In the genomic region with DNA sequence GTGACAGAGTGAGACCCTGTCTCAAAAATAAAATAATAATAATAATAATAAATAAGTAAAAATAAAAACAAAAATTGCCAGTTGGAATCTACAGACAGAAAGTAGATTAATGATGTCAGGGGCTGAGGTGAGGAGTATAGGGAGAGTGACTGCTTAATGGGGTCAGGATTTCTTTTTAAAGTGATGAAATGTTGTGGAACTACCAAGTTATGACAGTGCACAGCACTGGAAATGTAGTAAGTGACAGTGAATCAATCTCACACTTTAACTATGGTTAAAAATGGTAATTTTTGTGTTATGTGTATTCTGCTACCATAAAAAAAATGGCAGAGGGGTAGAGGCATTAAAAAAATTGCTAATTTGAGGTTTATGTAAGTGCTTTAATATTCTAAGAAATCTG, we compare ENCODE assay signal across 26 cellular contexts.
"Had no signal": no experiment of that assay in that cellular context is flagged by ENCODE, and none has a peak within 500 bp of the region (broad histone marks: within the 10 kb centered on the region; RNA-seq: fewer than 3 reads in every experiment).

No MANE protein-coding gene starts in this region.

- FAIRE-seq: islet of Langerhans, kidney had no signal

- H3K4me3 ChIP-seq: left lung, lower lobe of right lung, ovary, right atrium auricular region, right lobe of liver, smooth muscle cell, tibial nerve, uterus had no signal

- H3K4me1 Mint-ChIP-seq: immature natural killer cell; mesothelial cell of epicardium; stimulated activated naive CD8-positive, alpha-beta T cell treated with anti-CD3 and anti-CD28 coated beads, Interleukin-15, amount 100 ng/mL, for 72 hours had no signal

- H3K27ac ChIP-seq: left lung, lower lobe of right lung, ovary, right atrium auricular region, tibial nerve, uterus had no signal

- H3K4me3 Mint-ChIP-seq: immature natural killer cell; mesothelial cell of epicardium; naive thymus-derived CD4-positive, alpha-beta T cell; stimulated activated naive CD8-positive, alpha-beta T cell treated with anti-CD3 and anti-CD28 coated beads, Interleukin-15, amount 100 ng/mL, for 72 hours; type B pancreatic cell had no signal

- H3K36me3 ChIP-seq: ovary, right atrium auricular region, right lobe of liver, uterus had no signal

- H3K9me3 Mint-ChIP-seq: immature natural killer cell, type B pancreatic cell had no signal

- ATAC-seq: left colon; left lung; lower lobe of right lung; naive thymus-derived CD4-positive, alpha-beta T cell; stimulated activated naive CD8-positive, alpha-beta T cell treated with anti-CD3 and anti-CD28 coated beads, Interleukin-15, amount 100 ng/mL, for 72 hours had no signal

- H3K9me3 ChIP-seq: left lung, lower lobe of right lung, ovary, right lobe of liver, uterus had no signal

- H3K27me3 Mint-ChIP-seq: naive thymus-derived CD4-positive, alpha-beta T cell; progenitor cell of endocrine pancreas; stimulated activated naive CD8-positive, alpha-beta T cell treated with anti-CD3 and anti-CD28 coated beads, Interleukin-15, amount 100 ng/mL, for 72 hours; type B pancreatic cell had no signal

- DNase-seq: hippocampal formation; immature natural killer cell; kidney; left colon; left lung; lower lobe of right lung; mammary epithelial cell; mesendoderm; naive thymus-derived CD4-positive, alpha-beta T cell; ovary; right lobe of liver; stimulated activated CD4-positive, alpha-beta T cell treated with anti-CD3 and anti-CD28 coated beads, Interleukin-1b, Interleukin-23, amount 100 ng/mL, for 48 hours; stimulated activated CD4-positive, alpha-beta T cell treated with anti-CD3 and anti-CD28 coated beads, Interleukin-2, amount 100 ng/mL, for 48 hours; stimulated activated CD4-positive, alpha-beta T cell treated with anti-CD3 and anti-CD28 coated beads, Interleukin-4, amount 100 ng/mL, for 4 hours; stimulated activated CD8-positive, alpha-beta memory T cell treated with anti-CD3 and anti-CD28 coated beads, Interleukin-4, amount 100 ng/mL, for 48 hours; stimulated activated naive CD4-positive, alpha-beta T cell treated with Interleukin-2 at 50 U/mL for 16 hours; stimulated activated naive CD8-positive, alpha-beta T cell treated with anti-CD3 and anti-CD28 coated beads, Interleukin-15, amount 100 ng/mL, for 72 hours; substantia nigra; uterus had no signal

- H3K4me1 ChIP-seq: left lung, lower lobe of right lung, right atrium auricular region, tibial nerve, uterus had no signal

- H3K27ac Mint-ChIP-seq: mesothelial cell of epicardium, progenitor cell of endocrine pancreas, type B pancreatic cell had no signal

- H3K27me3 ChIP-seq: left lung, ovary, right atrium auricular region, right lobe of liver, tibial nerve, uterus had no signal
